10 cellular contexts compared by ENCODE assay signal in the genomic region with DNA sequence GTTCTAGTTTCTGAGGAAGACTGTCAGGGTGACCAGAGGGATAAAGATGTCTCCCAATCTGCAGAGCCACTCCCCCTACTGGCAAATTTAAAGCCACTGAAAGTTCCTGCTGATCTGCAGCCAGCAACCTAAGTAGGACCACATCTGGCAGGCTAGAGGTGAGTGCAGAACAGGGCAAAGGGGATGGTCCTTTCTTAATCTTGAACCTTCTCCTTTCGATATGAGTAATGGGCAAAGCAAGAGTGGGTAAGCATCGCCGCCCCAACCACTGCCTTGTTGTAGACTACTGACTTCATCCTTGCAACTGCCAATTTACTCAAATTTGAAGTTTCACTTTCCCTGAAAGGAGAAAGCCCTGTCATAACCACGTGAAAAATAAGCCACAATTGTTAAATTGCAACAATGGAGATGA. TPM values are rescaled to one million over a fixed set of nuclear protein-coding genes. Genes with fewer than 3 reads are reported as not detected.
A peak's percentile ranks its signal among the peaks of the same experiment; 100 is the strongest.
DNase-seq lines count a peak whose midpoint lies in the region; ATAC-seq and TF ChIP-seq lines count a peak whose summit lies in the region.
"Had no signal": no experiment of that assay in that cellular context is flagged by ENCODE, and none has a peak within 500 bp of the region (broad histone marks: within the 10 kb centered on the region; RNA-seq: fewer than 3 reads in every experiment).

No MANE protein-coding gene starts in this region.

- ATAC-seq in GM19452 (IDR thresholded peaks at IDR 0.05; ENCODE audit: unreplicated experiment) (peak; percentile 100), HG03354 (IDR thresholded peaks at IDR 0.05; ENCODE audit: poor library complexity, severe bottlenecking, unreplicated experiment) (peak; percentile 99), mucosa of descending colon (peak; percentile 23)

- H3K27ac ChIP-seq in VCaP, result peak overlapping the region; percentile 80
- H3K27ac ChIP-seq: SJSA1 had no signal

- H3K4me3 ChIP-seq in mucosa of descending colon, result no peak overlapping the region
- H3K4me3 ChIP-seq: SJSA1 had no signal

- H3K4me1 ChIP-seq in mucosa of descending colon (ENCODE audit: low read depth), result no peaks in the 10 kb centered on the region
- H3K4me1 ChIP-seq: SJSA1 had no signal

- intact Hi-C loops in mucosa of descending colon (cut with DNase I, micrococcal nuclease), result no loop called here

- DNase-seq in ELR (ENCODE audit: low read depth), result peak; percentile 39
- no peak for DNase-seq in mucosa of descending colon
- no peak for DNase-seq in amniotic stem cell (lab: John Stamatoyannopoulos, UW)
- DNase-seq in DMS114 treated with DMSO at 0.1 percent for 48 hours (lab: John Stamatoyannopoulos, UW; ENCODE audit: unreplicated experiment), result no peak
- DNase-seq in hepatic stellate cell (ENCODE audit: low spot score), result no peak

- no peaks in the 10 kb centered on the region for H3K9me3 ChIP-seq in mucosa of descending colon
- H3K9me3 ChIP-seq: SJSA1 had no signal

- TF ChIP-seq CTCF in VCaP (conservative IDR thresholded peaks at IDR 0.05) (0 out of 2 replicates have a peak, but pooled peaks have one; percentile 10), mucosa of descending colon (IDR thresholded peaks at IDR 0.05) (no peak)

- no peaks in the 10 kb centered on the region for H3K36me3 ChIP-seq in mucosa of descending colon (ENCODE audit: low read depth)
- H3K36me3 ChIP-seq: SJSA1 had no signal

RNA-seq across cellular contexts. Expression of a gene that starts 30.7 kb away (rescaled TPM):
- total RNA-seq in mucosa of descending colon, result 10 to 100 TPM in 2 of 3 donors, 1 to 10 TPM in 1; 8.7 to 18.7 (median 15.9) TPM
- total RNA-seq: mononuclear cell, SJSA1 had no signal

RNA-seq across cellular contexts. Expression of a gene that starts 56.9 kb away (rescaled TPM):
- 1 to 10 TPM in 1 of 3 donors, under 1 TPM in 2; 0.20 to 1.6 (median 0.63) TPM for total RNA-seq in mucosa of descending colon

Comparison
In these comparisons a context has a peak if more than half of its experiments do, and no peak if none do; other contexts are left out.
1. ATAC-seq: peak in every context shown above with its lines; median percentile 100 in GM19452; 99 in HG03354; 23 in mucosa of descending colon.